ENCODE assay signal across 10 cellular contexts in the genomic region with DNA sequence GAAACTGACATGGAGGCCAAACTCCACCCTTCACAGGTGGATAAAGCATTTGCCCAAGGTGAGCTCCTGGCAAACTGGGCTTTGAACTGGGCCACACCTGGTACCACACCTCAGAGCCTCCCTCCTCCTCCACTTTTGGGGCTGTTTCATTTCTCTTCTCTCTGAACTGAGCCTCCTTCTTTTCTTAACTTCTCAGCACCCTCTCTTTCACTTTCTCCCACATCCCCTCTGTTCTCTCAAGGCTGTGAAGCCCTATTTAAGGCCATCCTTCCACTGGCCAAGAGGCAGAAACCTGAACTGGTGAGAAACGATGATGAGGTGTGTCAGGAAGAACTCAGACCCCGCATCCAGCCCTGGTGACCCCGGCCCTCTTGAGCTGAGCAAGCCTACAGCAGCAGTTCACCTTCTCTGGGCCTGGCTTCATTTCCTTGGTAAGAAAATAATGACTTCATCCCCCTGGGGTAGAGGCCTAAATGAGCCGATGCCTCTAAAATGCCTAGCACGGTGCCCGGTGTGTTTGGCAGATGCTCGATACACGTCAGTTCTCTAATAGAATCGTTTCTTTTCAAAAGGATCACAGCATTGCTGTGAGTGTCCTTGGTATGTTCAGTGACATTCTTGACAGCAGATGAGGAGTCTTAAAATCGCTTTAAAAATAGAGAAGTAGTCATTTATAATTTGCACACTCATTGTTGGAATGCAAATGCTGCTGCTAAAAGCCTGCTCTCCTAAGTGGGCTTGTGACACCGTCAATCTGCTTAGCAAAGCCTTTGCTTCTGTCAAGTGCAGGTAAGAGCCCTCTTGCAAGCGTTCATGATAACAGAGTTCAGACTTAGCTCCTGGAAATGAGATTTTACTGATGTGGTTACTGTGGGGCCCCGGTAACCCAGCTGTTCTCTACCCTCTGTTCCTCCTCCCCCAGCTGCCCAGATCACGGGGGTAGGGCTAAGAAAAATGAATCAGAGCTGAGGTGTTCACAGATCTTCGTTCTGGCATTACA.
DNase-seq lines count a peak whose midpoint lies in the region; ATAC-seq and TF ChIP-seq lines count a peak whose summit lies in the region.
"Had no signal": no experiment of that assay in that cellular context is flagged by ENCODE, and none has a peak within 500 bp of the region (broad histone marks: within the 10 kb centered on the region; RNA-seq: fewer than 3 reads in every experiment).

No MANE protein-coding gene starts in this region.

- peak overlapping the region; percentile 75 for H3K27ac Mint-ChIP-seq in activated CD8-positive, alpha-beta memory T cell treated with anti-CD3 and anti-CD28 coated beads, Interleukin-2, amount 10 ng/mL, durations not matched to agents 7 days and 5 days
- H3K27ac Mint-ChIP-seq in naive thymus-derived CD8-positive, alpha-beta T cell: peak overlapping the region in 8 of 10 donors; percentile 29 to 74 (median 46)
- H3K27ac Mint-ChIP-seq in type B pancreatic cell: no peak overlapping the region

- POLR2A ChIA-PET in naive thymus-derived CD8-positive, alpha-beta T cell (lab: Charles Lee): interaction anchor here (0.8 to 1.3 kb wide), 2 partner anchors 30 to 954 kb away, joined by 3 read pairs; partner anchors contain the start of gene MTMR14

- peak overlapping the region in 4 of 11 experiments; percentile 4 to 20 (median 14); a peak in 3 of 22 replicates for H3K9ac ChIP-seq in BLaER1 treated with 17β-estradiol and CSF1 and Interleukin-3, amounts not matched to agents 10 nM and 100 nM

- peak; percentile 79 for DNase-seq in activated CD8-positive, alpha-beta memory T cell treated with anti-CD3 and anti-CD28 coated beads, Interleukin-2, amount 10 ng/mL, durations not matched to agents 7 days and 5 days
- peak; percentile 39 to 87 (median 76) for DNase-seq in naive thymus-derived CD8-positive, alpha-beta T cell
- DNase-seq in NCI-H146 (lab: John Stamatoyannopoulos, UW) (no peak), SKM-1 treated with dmso at 0.1 percent for 144 hours (lab: John Stamatoyannopoulos, UW; ENCODE audit: unreplicated experiment) (no peak), DMS53 (lab: John Stamatoyannopoulos, UW) (no peak), type B pancreatic cell (ENCODE audit: extremely low spot score, unreplicated experiment) (no peak)
- DNase-seq: mesenchymal stem cell had no signal

- peaks cover 14 to 21% (median 18%) of the 10 kb centered on the region in 10 experiments for H3K4me1 ChIP-seq in BLaER1 treated with 17β-estradiol and CSF1 and Interleukin-3, amounts not matched to agents 10 nM and 100 nM
- H3K4me1 ChIP-seq: ascending aorta had no signal

- H3K9me3 Mint-ChIP-seq in activated CD8-positive, alpha-beta memory T cell treated with anti-CD3 and anti-CD28 coated beads, Interleukin-2, amount 10 ng/mL, durations not matched to agents 7 days and 5 days (ENCODE audit: low read depth): no peaks in the 10 kb centered on the region
- no peaks in the 10 kb centered on the region for H3K9me3 Mint-ChIP-seq in naive thymus-derived CD8-positive, alpha-beta T cell
- H3K9me3 Mint-ChIP-seq in type B pancreatic cell: no peaks in the 10 kb centered on the region

- peaks cover 26% of the 10 kb centered on the region for H3K4me1 Mint-ChIP-seq in activated CD8-positive, alpha-beta memory T cell treated with anti-CD3 and anti-CD28 coated beads, Interleukin-2, amount 10 ng/mL, durations not matched to agents 7 days and 5 days
- H3K4me1 Mint-ChIP-seq in naive thymus-derived CD8-positive, alpha-beta T cell: peaks cover 29 to 43% (median 36%) of the 10 kb centered on the region in 4 donors
- no peaks in the 10 kb centered on the region for H3K4me1 Mint-ChIP-seq in type B pancreatic cell (ENCODE audit: unreplicated experiment)

- no peaks in the 10 kb centered on the region for H3K36me3 ChIP-seq in BLaER1 treated with 17β-estradiol and CSF1 and Interleukin-3, amounts not matched to agents 10 nM and 100 nM
- H3K36me3 ChIP-seq: ascending aorta had no signal

- CTCF ChIA-PET in activated CD8-positive, alpha-beta memory T cell treated with anti-CD3 and anti-CD28 coated beads, Interleukin-2, amount 10 ng/mL, durations not matched to agents 7 days and 5 days (lab: Charles Lee): interaction anchor here (0.7 kb wide), 1 partner anchor 55 kb away, joined by 3 read pairs; no protein-coding TSS in a partner anchor

- no peak for TF ChIP-seq CTCF in type B pancreatic cell (conservative IDR thresholded peaks at IDR 0.05)

- peak; percentile 66 for ATAC-seq in HG03442 (IDR thresholded peaks at IDR 0.05; ENCODE audit: unreplicated experiment)
- peak; percentile 92 for ATAC-seq in activated CD8-positive, alpha-beta memory T cell treated with anti-CD3 and anti-CD28 coated beads, Interleukin-2, amount 10 ng/mL, durations not matched to agents 7 days and 5 days
- peak; percentile 100 for ATAC-seq in naive thymus-derived CD8-positive, alpha-beta T cell

- peaks cover 0 to 4% (median 0%) of the 10 kb centered on the region in 11 experiments; a peak in 1 of 22 replicates for H4K20me1 ChIP-seq in BLaER1 treated with 17β-estradiol and CSF1 and Interleukin-3, amounts not matched to agents 10 nM and 100 nM

- peaks cover 25% of the 10 kb centered on the region for H3K27me3 Mint-ChIP-seq in activated CD8-positive, alpha-beta memory T cell treated with anti-CD3 and anti-CD28 coated beads, Interleukin-2, amount 10 ng/mL, durations not matched to agents 7 days and 5 days
- H3K27me3 Mint-ChIP-seq in naive thymus-derived CD8-positive, alpha-beta T cell: peaks cover 20 to 68% (median 37%) of the 10 kb centered on the region in 5 donors
- H3K27me3 Mint-ChIP-seq in type B pancreatic cell: peaks cover 43% of the 10 kb centered on the region

- H3K27ac ChIP-seq in BLaER1 treated with 17β-estradiol and CSF1 and Interleukin-3, amounts not matched to agents 10 nM and 100 nM: peak overlapping the region in 5 of 11 experiments; percentile 0 to 55 (median 35); a peak in 4 of 22 replicates
- H3K27ac ChIP-seq: ascending aorta had no signal

- H3K4me3 ChIP-seq in BLaER1 treated with 17β-estradiol and CSF1 and Interleukin-3, amounts not matched to agents 10 nM and 100 nM: no peak overlapping the region
- H3K4me3 ChIP-seq: ascending aorta had no signal

- H3K4me2 ChIP-seq in BLaER1 treated with 17β-estradiol and CSF1 and Interleukin-3, amounts not matched to agents 10 nM and 100 nM: peak overlapping the region; percentile 46 to 86 (median 75)

- no peak overlapping the region for H3K4me3 Mint-ChIP-seq in activated CD8-positive, alpha-beta memory T cell treated with anti-CD3 and anti-CD28 coated beads, Interleukin-2, amount 10 ng/mL, durations not matched to agents 7 days and 5 days
- H3K4me3 Mint-ChIP-seq in naive thymus-derived CD8-positive, alpha-beta T cell: peak overlapping the region in 9 of 10 donors; percentile 42 to 83 (median 72)
- no peak overlapping the region for H3K4me3 Mint-ChIP-seq in type B pancreatic cell

- no peaks in the 10 kb centered on the region for H3K9me3 ChIP-seq in BLaER1 treated with 17β-estradiol and CSF1 and Interleukin-3, amounts not matched to agents 10 nM and 100 nM (replicated peaks in 1 of 11)
- H3K9me3 ChIP-seq: ascending aorta had no signal

- no peaks in the 10 kb centered on the region for H3K36me3 Mint-ChIP-seq in activated CD8-positive, alpha-beta memory T cell treated with anti-CD3 and anti-CD28 coated beads, Interleukin-2, amount 10 ng/mL, durations not matched to agents 7 days and 5 days
- H3K36me3 Mint-ChIP-seq in naive thymus-derived CD8-positive, alpha-beta T cell: no peaks in the 10 kb centered on the region
- no peaks in the 10 kb centered on the region for H3K36me3 Mint-ChIP-seq in type B pancreatic cell

- no peaks in the 10 kb centered on the region for H3K27me3 ChIP-seq in BLaER1 treated with 17β-estradiol and CSF1 and Interleukin-3, amounts not matched to agents 10 nM and 100 nM
- H3K27me3 ChIP-seq: ascending aorta had no signal

Comparison
In these comparisons a context has a peak if more than half of its experiments do, and no peak if none do; other contexts are left out.
1. DNase-seq: peak in activated CD8-positive, alpha-beta memory T cell treated with anti-CD3 and anti-CD28 coated beads, Interleukin-2, amount 10 ng/mL, durations not matched to agents 7 days and 5 days (single experiment) and naive thymus-derived CD8-positive, alpha-beta T cell (10 of 10); none in NCI-H146 (single experiment), SKM-1 treated with dmso at 0.1 percent for 144 hours (single experiment), DMS53 (single experiment) and type B pancreatic cell (single experiment).
2. H3K4me3 Mint-ChIP-seq: peak in naive thymus-derived CD8-positive, alpha-beta T cell (9 of 10); none in activated CD8-positive, alpha-beta memory T cell treated with anti-CD3 and anti-CD28 coated beads, Interleukin-2, amount 10 ng/mL, durations not matched to agents 7 days and 5 days (single experiment) and type B pancreatic cell (single experiment).
3. Peak in every context shown above with its lines, with median percentiles within 50 percentile points of each other: ATAC-seq.